Comparison of ENCODE assay signal across 2 cellular contexts in the genomic region with DNA sequence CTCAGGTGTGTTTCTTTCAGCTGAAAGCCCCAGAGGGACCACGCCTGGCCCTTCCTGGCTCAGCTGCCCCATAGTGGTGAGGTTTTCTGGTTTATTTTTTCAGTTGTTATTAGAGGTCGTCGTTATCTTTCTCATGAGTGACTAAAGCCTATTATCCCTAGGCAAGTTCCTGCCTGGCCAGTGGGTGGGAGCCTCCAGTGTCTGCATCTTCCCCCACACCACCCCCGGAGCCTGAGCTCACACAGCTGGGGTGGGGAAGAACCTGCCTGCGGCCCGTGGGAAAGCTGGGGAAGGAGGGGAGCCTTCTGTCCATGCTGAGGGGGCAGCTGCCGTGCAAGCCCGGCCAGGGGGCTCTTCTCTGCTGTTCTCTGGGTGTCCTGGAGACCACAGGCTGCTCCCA.
TF ChIP-seq lines count a peak whose summit lies in the region.

No MANE protein-coding gene starts in this region.

TF ChIP-seq in K562, 482 proteins besides CTCF, POLR2A, EP300 and RAD21:
- peak; percentile 76 for TF ChIP-seq EGR1 (conservative IDR thresholded peaks at IDR 0.05)
- no peak for TF ChIP-seq ZNF778 (CRISPR knock-in tag; IDR thresholded peaks at IDR 0.05)
TF ChIP-seq in K562: peak in this region for 1.

TF ChIP-seq in HEK293T, 16 proteins besides CTCF, POLR2A, EP300 and RAD21:
- TF ChIP-seq L3MBTL2 (conservative IDR thresholded peaks at IDR 0.05) (no peak), CTBP1 (IDR thresholded peaks at IDR 0.05; ENCODE audit: borderline replicate concordance) (no peak), TARDBP (IDR thresholded peaks at IDR 0.05) (no peak)
